In genomic region chr12:131309700-131310099, GRCh38 we compare ENCODE assay signal across 20 cellular contexts.
"Had no signal": no experiment of that assay in that cellular context is flagged by ENCODE, and none has a peak within 500 bp of the region (broad histone marks: within the 10 kb centered on the region; RNA-seq: fewer than 3 reads in every experiment).

No MANE protein-coding gene starts in this region.

- H3K27me3 ChIP-seq: testis had no signal

- H3K4me3 ChIP-seq: hepatocyte, lung, smooth muscle cell, testis, transverse colon had no signal

- H3K27ac ChIP-seq: hepatocyte, parathyroid adenoma, testis, transverse colon had no signal

- H3K9me3 ChIP-seq: testis, transverse colon had no signal

- H3K27ac Mint-ChIP-seq: effector memory CD8-positive, alpha-beta T cell; naive B cell; nephron; stimulated activated memory B cell treated with anti-CD40 and anti-IgM and Interleukin-4, amounts not matched to agents 10 μg/mL and 1 μg/mL and 100 μg/mL, for 72 hours; stimulated activated naive CD8-positive, alpha-beta T cell treated with anti-CD3 and anti-CD28 coated beads, Interleukin-15, Interleukin-2, amounts not matched to agents 100 ng/mL and 50 ng/mL, for 24 hours had no signal

- H3K4me3 Mint-ChIP-seq: central memory CD8-positive, alpha-beta T cell; effector memory CD8-positive, alpha-beta T cell; naive B cell; nephron; stimulated activated memory B cell treated with anti-CD40 and anti-IgM and Interleukin-4, amounts not matched to agents 10 μg/mL and 1 μg/mL and 100 μg/mL, for 72 hours; stimulated activated naive CD8-positive, alpha-beta T cell treated with anti-CD3 and anti-CD28 coated beads, Interleukin-15, Interleukin-2, amounts not matched to agents 100 ng/mL and 50 ng/mL, for 24 hours had no signal

- H3K36me3 Mint-ChIP-seq: stimulated activated memory B cell treated with anti-CD40 and anti-IgM and Interleukin-4, amounts not matched to agents 10 μg/mL and 1 μg/mL and 100 μg/mL, for 72 hours had no signal

- H3K4me1 Mint-ChIP-seq: nephron; stimulated activated memory B cell treated with anti-CD40 and anti-IgM and Interleukin-4, amounts not matched to agents 10 μg/mL and 1 μg/mL and 100 μg/mL, for 72 hours had no signal

- DNase-seq: effector memory CD8-positive, alpha-beta T cell; erythroblast; foreskin melanocyte; left colon; left ventricle myocardium superior; mesenchymal stem cell; naive B cell; occipital lobe; right cardiac atrium; stimulated activated CD4-positive, alpha-beta T cell treated with anti-CD3 and anti-CD28 coated beads, Interleukin-4, amount 100 ng/mL, for 1 hour; testis; transverse colon had no signal

- H3K9ac ChIP-seq: parathyroid adenoma had no signal

- H3K36me3 ChIP-seq: transverse colon had no signal

- ATAC-seq: effector memory CD8-positive, alpha-beta T cell; left colon; left ventricle myocardium superior; right cardiac atrium; stimulated activated memory B cell treated with anti-CD40 and anti-IgM and Interleukin-4, amounts not matched to agents 10 μg/mL and 1 μg/mL and 100 μg/mL, for 72 hours had no signal

- H3K4me1 ChIP-seq: parathyroid adenoma, testis, transverse colon had no signal

- H3K9me3 Mint-ChIP-seq: central memory CD8-positive, alpha-beta T cell; effector memory CD8-positive, alpha-beta T cell; stimulated activated naive CD8-positive, alpha-beta T cell treated with anti-CD3 and anti-CD28 coated beads, Interleukin-15, Interleukin-2, amounts not matched to agents 100 ng/mL and 50 ng/mL, for 24 hours had no signal
